ENCODE assay signal across 14 cellular contexts in the genomic region with DNA sequence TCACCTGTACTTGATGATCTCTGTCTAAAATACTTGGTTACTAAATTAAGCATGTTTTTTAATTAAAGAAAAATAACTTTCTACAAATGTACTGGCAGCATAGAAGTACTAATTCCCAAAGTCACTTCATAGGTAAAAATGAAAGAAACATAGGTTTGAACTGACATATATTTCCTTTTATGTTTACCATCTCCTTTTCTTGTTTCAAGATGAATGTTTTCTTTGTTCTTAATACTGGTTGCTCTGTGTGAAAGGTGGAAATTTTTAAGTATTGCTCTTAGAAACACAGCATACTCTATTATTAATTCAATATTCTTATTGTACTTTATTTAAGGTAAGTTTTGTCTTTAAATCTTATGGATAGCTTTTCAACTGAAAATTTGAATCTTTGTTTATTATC. TPM values are rescaled to one million over a fixed set of nuclear protein-coding genes. Genes with fewer than 3 reads are reported as not detected.
A peak's percentile ranks its signal among the peaks of the same experiment; 100 is the strongest.
DNase-seq lines count a peak whose midpoint lies in the region; ATAC-seq, FAIRE-seq and TF ChIP-seq lines count a peak whose summit lies in the region.
"Had no signal": no experiment of that assay in that cellular context is flagged by ENCODE, and none has a peak within 500 bp of the region (broad histone marks: within the 10 kb centered on the region; RNA-seq: fewer than 3 reads in every experiment).

No MANE protein-coding gene starts in this region.

- no peak for TF ChIP-seq RAD21 in H1 (IDR thresholded peaks at IDR 0.05 in 1 of 2, conservative IDR thresholded peaks at IDR 0.05 in 1 of 2; ENCODE audit: low read depth in 2 of 2, low read length in 2 of 2)

- no peaks in the 10 kb centered on the region for H3K27me3 Mint-ChIP-seq in activated CD4-positive, alpha-beta T cell treated with anti-CD3 and anti-CD28 coated beads for 36 hours
- H3K27me3 Mint-ChIP-seq in activated CD4-positive, alpha-beta T cell treated with anti-CD3 and anti-CD28 coated beads, Interleukin-2, amount 10 ng/mL, durations not matched to agents 7 days and 5 days, result no peaks in the 10 kb centered on the region
- no peaks in the 10 kb centered on the region for H3K27me3 Mint-ChIP-seq in CD8-positive, alpha-beta memory T cell
- H3K27me3 Mint-ChIP-seq: IgD-negative memory B cell had no signal

- H2BK12ac ChIP-seq in H1 (ENCODE audit: low read depth, low read length), result no peak overlapping the region

- H3K9me3 ChIP-seq in H1 (ENCODE audit: insufficient read depth in 2 of 2, low read depth in 1 of 2, low read length in 1 of 2) (no peaks in the 10 kb centered on the region), kidney (ENCODE audit: control insufficient read depth in 1 of 2, low read length in 2 of 2) (no peaks in the 10 kb centered on the region)
- H3K9me3 ChIP-seq in CD8-positive, alpha-beta memory T cell (ENCODE audit: low read length), result no peaks in the 10 kb centered on the region

- no peak overlapping the region for H3K56ac ChIP-seq in H1 (replicated peaks; ENCODE audit: insufficient read length, low read depth, low read length)

- H3K23ac ChIP-seq in H1 (ENCODE audit: insufficient read length), result no peak overlapping the region

- H3K4me1 ChIP-seq in H1 (replicated peaks in 1 of 4; ENCODE audit: control insufficient read depth in 3 of 4, insufficient read depth in 4 of 4, low read length in 3 of 4), result peaks cover 3 to 20% (median 12%) of the 10 kb centered on the region in 4 experiments; a peak in 6 of 7 replicates
- no peaks in the 10 kb centered on the region for H3K4me1 ChIP-seq in kidney (ENCODE audit: control insufficient read depth in 1 of 2, insufficient read depth in 1 of 2, low read depth in 1 of 2, low read length in 2 of 2)
- H3K4me1 ChIP-seq in CD8-positive, alpha-beta memory T cell (ENCODE audit: insufficient read depth, low read length), result no peaks in the 10 kb centered on the region

- H3K36me3 ChIP-seq in H1 (ENCODE audit: control insufficient read depth in 2 of 4, insufficient read depth in 4 of 4, low read length in 3 of 4), result peaks cover 0 to 28% (median 5%) of the 10 kb centered on the region in 4 experiments; a peak in 2 of 8 replicates
- peaks cover 2 to 5% of the 10 kb centered on the region in 2 donors for H3K36me3 ChIP-seq in kidney (ENCODE audit: control insufficient read depth in 1 of 2, insufficient read depth in 2 of 2, low read length in 2 of 2)
- H3K36me3 ChIP-seq in CD8-positive, alpha-beta memory T cell (ENCODE audit: insufficient read depth, low read length), result peaks cover 10% of the 10 kb centered on the region

- H3K27ac ChIP-seq in H1 (ENCODE audit: low read depth, low read length), result no peak overlapping the region
- H3K27ac ChIP-seq in kidney (ENCODE audit: low read depth in 2 of 2, low read length in 2 of 2), result no peak overlapping the region
- H3K27ac ChIP-seq in CD8-positive, alpha-beta memory T cell (ENCODE audit: low read depth, low read length), result no peak overlapping the region
- H3K27ac ChIP-seq: 22Rv1 had no signal

- no peak for FAIRE-seq in H1 (lab: Jason Lieb, UNC)
- FAIRE-seq in kidney (lab: Jason Lieb, UNC), result no peak

- no peaks in the 10 kb centered on the region for H4K20me1 ChIP-seq in H1 (replicated peaks in 1 of 2; ENCODE audit: control insufficient read depth in 1 of 2, insufficient read depth in 2 of 2, low read length in 2 of 2)

- H4K8ac ChIP-seq in H1 (ENCODE audit: extremely low read depth, insufficient read depth, low read length), result no peak overlapping the region

- 0 out of 2 replicates have a peak, but pooled peaks cover 2% of the 10 kb centered on the region for H3K79me1 ChIP-seq in H1 (ENCODE audit: low read depth, low read length)

- H2BK15ac ChIP-seq in H1 (ENCODE audit: low read length), result no peak overlapping the region

- peaks cover 9% of the 10 kb centered on the region for H3K4me1 Mint-ChIP-seq in activated CD4-positive, alpha-beta T cell treated with anti-CD3 and anti-CD28 coated beads for 36 hours
- H3K4me1 Mint-ChIP-seq in activated CD4-positive, alpha-beta T cell treated with anti-CD3 and anti-CD28 coated beads, Interleukin-2, amount 10 ng/mL, durations not matched to agents 7 days and 5 days, result peaks cover 14% of the 10 kb centered on the region
- H3K4me1 Mint-ChIP-seq in CD8-positive, alpha-beta memory T cell, result peaks cover 15 to 31% (median 18%) of the 10 kb centered on the region in 3 donors
- H3K4me1 Mint-ChIP-seq: CD14-positive monocyte had no signal

- H2BK5ac ChIP-seq in H1 (ENCODE audit: low read depth, low read length), result no peak overlapping the region

- H3K18ac ChIP-seq in H1 (ENCODE audit: extremely low read depth, low read length), result no peak overlapping the region

- peaks cover 16% of the 10 kb centered on the region for H3K36me3 Mint-ChIP-seq in activated CD4-positive, alpha-beta T cell treated with anti-CD3 and anti-CD28 coated beads for 36 hours (ENCODE audit: low read depth)
- H3K36me3 Mint-ChIP-seq in activated CD4-positive, alpha-beta T cell treated with anti-CD3 and anti-CD28 coated beads, Interleukin-2, amount 10 ng/mL, durations not matched to agents 7 days and 5 days (ENCODE audit: low read depth), result peaks cover 9% of the 10 kb centered on the region
- H3K36me3 Mint-ChIP-seq in CD8-positive, alpha-beta memory T cell, result peaks cover 0 to 58% (median 22%) of the 10 kb centered on the region in 3 donors

- H3K9me3 Mint-ChIP-seq in activated CD4-positive, alpha-beta T cell treated with anti-CD3 and anti-CD28 coated beads for 36 hours (ENCODE audit: low read depth), result no peaks in the 10 kb centered on the region
- no peaks in the 10 kb centered on the region for H3K9me3 Mint-ChIP-seq in activated CD4-positive, alpha-beta T cell treated with anti-CD3 and anti-CD28 coated beads, Interleukin-2, amount 10 ng/mL, durations not matched to agents 7 days and 5 days
- H3K9me3 Mint-ChIP-seq in CD8-positive, alpha-beta memory T cell, result no peaks in the 10 kb centered on the region
- H3K9me3 Mint-ChIP-seq: CD14-positive monocyte; CD8-positive, alpha-beta T cell; IgD-negative memory B cell had no signal

- H2BK120ac ChIP-seq in H1 (replicated peaks; ENCODE audit: low read depth, low read length), result no peak overlapping the region

- H4K5ac ChIP-seq in H1 (ENCODE audit: insufficient read length, low read depth, low read length), result peak overlapping the region; percentile 65

- TF ChIP-seq EP300 in H1 (IDR thresholded peaks at IDR 0.05; ENCODE audit: borderline replicate concordance in 1 of 2, low read depth in 2 of 2, low read length in 2 of 2), result no peak

- peaks cover 0 to 58% of the 10 kb centered on the region in 2 experiments; a peak in 2 of 4 replicates for H3K79me2 ChIP-seq in H1 (ENCODE audit: control insufficient read depth in 1 of 2, insufficient read depth in 2 of 2, low read length in 2 of 2)

- TF ChIP-seq CTCF in H1 (IDR thresholded peaks at IDR 0.05; ENCODE audit: control extremely low read depth in 1 of 3, insufficient read depth in 1 of 3, low read depth in 1 of 3, low read length in 3 of 3), result no peak
- no peak for TF ChIP-seq CTCF in kidney (IDR thresholded peaks at IDR 0.05; ENCODE audit: borderline replicate concordance, extremely low read depth, insufficient read depth)

- H4K91ac ChIP-seq in H1 (replicated peaks; ENCODE audit: insufficient read length, low read length), result no peak overlapping the region

- peak; percentile 44 for ATAC-seq in activated CD4-positive, alpha-beta T cell treated with anti-CD3 and anti-CD28 coated beads for 36 hours
- ATAC-seq: CD8-positive, alpha-beta T cell had no signal

- H3K9ac ChIP-seq in H1 (replicated peaks in 1 of 4; ENCODE audit: extremely low read depth in 1 of 4, low read depth in 3 of 4, low read length in 3 of 4) (no peak overlapping the region), kidney (ENCODE audit: low read length in 2 of 2) (no peak overlapping the region)

- H2AK5ac ChIP-seq in H1 (ENCODE audit: low read depth, low read length), result no peak overlapping the region

- H3K4me3 ChIP-seq in H1 (ENCODE audit: extremely low read depth in 1 of 4, insufficient read depth in 2 of 4, low read depth in 3 of 4, low read length in 4 of 4), result no peak overlapping the region
- H3K4me3 ChIP-seq in kidney (ENCODE audit: low read length in 2 of 2), result no peak overlapping the region
- no peak overlapping the region for H3K4me3 ChIP-seq in CD8-positive, alpha-beta memory T cell (ENCODE audit: low read length)

- TF ChIP-seq POLR2A in H1 (IDR thresholded peaks at IDR 0.05; ENCODE audit: control extremely low read depth in 1 of 2, low read depth in 2 of 2, low read length in 2 of 2), result no peak

- no peak overlapping the region for H3K14ac ChIP-seq in H1 (ENCODE audit: insufficient read length)

- H3K4me3 Mint-ChIP-seq in activated CD4-positive, alpha-beta T cell treated with anti-CD3 and anti-CD28 coated beads for 36 hours, result no peak overlapping the region
- no peak overlapping the region for H3K4me3 Mint-ChIP-seq in activated CD4-positive, alpha-beta T cell treated with anti-CD3 and anti-CD28 coated beads, Interleukin-2, amount 10 ng/mL, durations not matched to agents 7 days and 5 days
- no peak overlapping the region for H3K4me3 Mint-ChIP-seq in CD8-positive, alpha-beta memory T cell
- H3K4me3 Mint-ChIP-seq: CD14-positive monocyte; CD8-positive, alpha-beta T cell; IgD-negative memory B cell had no signal

- CTCF ChIA-PET in activated CD4-positive, alpha-beta T cell treated with anti-CD3 and anti-CD28 coated beads for 36 hours (lab: Charles Lee), result interaction anchor here (0.6 to 1.1 kb wide), 3 partner anchors 23 to 59 kb away, joined by 3 to 5 read pairs (median 3); no protein-coding TSS in a partner anchor
- CTCF ChIA-PET in activated CD4-positive, alpha-beta T cell treated with anti-CD3 and anti-CD28 coated beads, Interleukin-2, amount 10 ng/mL, durations not matched to agents 7 days and 5 days (lab: Charles Lee), result no interaction called here
- CTCF ChIA-PET in H1 (lab: Charles Lee; ENCODE audit: partially characterized antibody), result interaction anchor here (1.3 to 1.5 kb wide), 2 partner anchors 26 to 43 kb away, joined by 3 to 4 read pairs; no protein-coding TSS in a partner anchor
- CTCF ChIA-PET in CD8-positive, alpha-beta memory T cell (lab: Charles Lee), result no interaction called here

- no peak overlapping the region for H2BK20ac ChIP-seq in H1 (ENCODE audit: low read length)

- no peak overlapping the region for H3K4ac ChIP-seq in H1 (replicated peaks; ENCODE audit: insufficient read length, low read depth, low read length)

- intact Hi-C loops in activated CD4-positive, alpha-beta T cell treated with anti-CD3 and anti-CD28 coated beads for 36 hours (cut with DNase I, micrococcal nuclease), result no loop called here
- intact Hi-C loops in kidney (cut with DNase I), result no loop called here

- POLR2A ChIA-PET in activated CD4-positive, alpha-beta T cell treated with anti-CD3 and anti-CD28 coated beads for 36 hours (lab: Charles Lee), result no interaction called here
- POLR2A ChIA-PET in activated CD4-positive, alpha-beta T cell treated with anti-CD3 and anti-CD28 coated beads, Interleukin-2, amount 10 ng/mL, durations not matched to agents 7 days and 5 days (lab: Charles Lee), result no interaction called here
- POLR2A ChIA-PET in H1 (lab: Charles Lee; ENCODE audit: partially characterized antibody), result interaction anchor here (0.9 kb wide), 1 partner anchor 17 kb away, joined by 3 read pairs; no protein-coding TSS in a partner anchor
- POLR2A ChIA-PET in CD8-positive, alpha-beta memory T cell (lab: Charles Lee), result no interaction called here

- H3K27me3 ChIP-seq in H1 (replicated peaks in 1 of 4; ENCODE audit: control insufficient read depth in 3 of 4, extremely low read depth in 1 of 4, insufficient read depth in 3 of 4, low read length in 3 of 4), result no peaks in the 10 kb centered on the region
- no peaks in the 10 kb centered on the region for H3K27me3 ChIP-seq in CD8-positive, alpha-beta memory T cell (ENCODE audit: insufficient read depth, low read length, poor library complexity, severe bottlenecking)

- no peak overlapping the region for H3K27ac Mint-ChIP-seq in activated CD4-positive, alpha-beta T cell treated with anti-CD3 and anti-CD28 coated beads for 36 hours
- H3K27ac Mint-ChIP-seq in activated CD4-positive, alpha-beta T cell treated with anti-CD3 and anti-CD28 coated beads, Interleukin-2, amount 10 ng/mL, durations not matched to agents 7 days and 5 days, result no peak overlapping the region
- no peak overlapping the region for H3K27ac Mint-ChIP-seq in CD8-positive, alpha-beta memory T cell
- H3K27ac Mint-ChIP-seq: CD14-positive monocyte; CD8-positive, alpha-beta T cell; IgD-negative memory B cell had no signal

- H2AFZ ChIP-seq in H1 (ENCODE audit: low read length), result no peak overlapping the region

- DNase-seq in activated CD4-positive, alpha-beta T cell treated with anti-CD3 and anti-CD28 coated beads for 36 hours, result no peak
- no peak for DNase-seq in activated CD4-positive, alpha-beta T cell treated with anti-CD3 and anti-CD28 coated beads, Interleukin-2, amount 10 ng/mL, durations not matched to agents 7 days and 5 days
- DNase-seq in OCI-M1 (lab: John Stamatoyannopoulos, UW) (peak; percentile 37), H1 (ENCODE audit: low read depth in 1 of 2, low spot score in 2 of 2) (no peak), kidney (no peak), NCI-H510A treated with DMSO at 0.1 percent for 48 hours (lab: John Stamatoyannopoulos, UW) (no peak)
- DNase-seq in CD8-positive, alpha-beta memory T cell, result no peak
- DNase-seq: CD8-positive, alpha-beta T cell; DMS 273 treated with DMSO at 0.1 percent for 48 hours; DMS79; EL had no signal

- no peaks in the 10 kb centered on the region for H3K23me2 ChIP-seq in H1 (ENCODE audit: low read depth, low read length)

- H3K4me2 ChIP-seq in H1 (ENCODE audit: insufficient read depth in 1 of 2, low read depth in 2 of 2, low read length in 2 of 2), result no peak overlapping the region

RNA-seq across cellular contexts. Expression of a gene that starts 18.1 kb away (rescaled TPM):
- 10 to 100 TPM; 23.3 to 30.5 TPM for total RNA-seq in activated CD4-positive, alpha-beta T cell treated with anti-CD3 and anti-CD28 coated beads for 36 hours
- total RNA-seq in activated CD4-positive, alpha-beta T cell treated with anti-CD3 and anti-CD28 coated beads, Interleukin-2, amount 10 ng/mL, durations not matched to agents 7 days and 5 days, result 10 to 100 TPM; 14.0 to 18.0 TPM
- total RNA-seq in H1 (2021; fragmentation: NEBNext Ultra II Directional; extraction: Animal tissue kit (Norgen Biotek cat#: 25700)), result 46.6 and 52.8 TPM in 2 replicates
- polyA plus RNA-seq in H1 (2011; rRNA removed) (2.1 and 3.7 TPM in 2 replicates), kidney (ENCODE audit: insufficient read depth, low read depth, low replicate concordance) (5.9 TPM)
- 4.9 TPM for polyA plus RNA-seq in H1 (2011; cell fraction: cytosol; rRNA removed)
- polyA plus RNA-seq in H1 (2011; cell fraction: nucleus; rRNA removed), result 3.5 TPM
- 19.5 to 25.2 TPM (median 22.0 TPM) in 4 replicates for polyA plus RNA-seq in H1 (2012, experiment 1 of 2)
- 0.83 TPM for polyA plus RNA-seq in H1 (2012, experiment 2 of 2)
- 93.3 TPM for polyA plus RNA-seq in H1 (2013, experiment 1 of 2)
- 92.9 TPM for polyA plus RNA-seq in H1 (2013, experiment 2 of 2)
- polyA minus RNA-seq in H1 (2011; rRNA and poly(A)+ RNA removed), result 6.3 and 7.3 TPM in 2 replicates
- polyA minus RNA-seq in H1 (2011; cell fraction: cytosol; rRNA and poly(A)+ RNA removed), result 6.0 TPM
- 17.8 TPM for polyA minus RNA-seq in H1 (2011; cell fraction: nucleus; rRNA and poly(A)+ RNA removed)
- 21.4 TPM for total RNA-seq in kidney
- total RNA-seq in CD8-positive, alpha-beta memory T cell, result 10 to 100 TPM; 46.1 to 49.4 TPM
- 18.2 TPM for polyA plus RNA-seq in CD8-positive, alpha-beta memory T cell

RNA-seq across cellular contexts. Expression of a gene that starts 42.0 kb away (rescaled TPM):
- total RNA-seq in activated CD4-positive, alpha-beta T cell treated with anti-CD3 and anti-CD28 coated beads for 36 hours, result under 1 TPM in 1 of 2 experiments, not detected in 1; 0.09 TPM
- total RNA-seq in activated CD4-positive, alpha-beta T cell treated with anti-CD3 and anti-CD28 coated beads, Interleukin-2, amount 10 ng/mL, durations not matched to agents 7 days and 5 days, result not detected
- total RNA-seq in H1 (2021; fragmentation: NEBNext Ultra II Directional; extraction: Animal tissue kit (Norgen Biotek cat#: 25700)), result 0.84 and 1.5 TPM in 2 replicates
- polyA plus RNA-seq in H1 (2011; rRNA removed) (0.08 and 0.26 TPM in 2 replicates), kidney (ENCODE audit: insufficient read depth, low read depth, low replicate concordance) (1.4 TPM)
- 0.40 TPM for polyA plus RNA-seq in H1 (2011; cell fraction: cytosol; rRNA removed)
- polyA plus RNA-seq in H1 (2011; cell fraction: nucleus; rRNA removed), result 0.17 TPM
- 0.27 to 1.3 TPM (median 0.63 TPM) in 4 replicates for polyA plus RNA-seq in H1 (2012, experiment 1 of 2)
- polyA plus RNA-seq in H1 (2012, experiment 2 of 2), result not detected
- polyA plus RNA-seq in H1 (2013, experiment 1 of 2), result 1.2 TPM
- polyA plus RNA-seq in H1 (2013, experiment 2 of 2), result 1.1 TPM
- polyA minus RNA-seq in H1 (2011; rRNA and poly(A)+ RNA removed), result 0.41 and 0.66 TPM in 2 replicates
- polyA minus RNA-seq in H1 (2011; cell fraction: cytosol; rRNA and poly(A)+ RNA removed), result not detected
- polyA minus RNA-seq in H1 (2011; cell fraction: nucleus; rRNA and poly(A)+ RNA removed), result 1.4 TPM
- 12.2 TPM for total RNA-seq in kidney
- total RNA-seq in CD8-positive, alpha-beta memory T cell, result not detected
- not detected for polyA plus RNA-seq in CD8-positive, alpha-beta memory T cell
- total RNA-seq: CD8-positive, alpha-beta T cell had no signal
- polyA plus RNA-seq: CD14-positive monocyte had no signal

Comparison
In these comparisons a context has a peak if more than half of its experiments do, and no peak if none do; other contexts are left out.
1. CTCF ChIA-PET loops: an anchor here in activated CD4-positive, alpha-beta T cell treated with anti-CD3 and anti-CD28 coated beads for 36 hours (0.6 to 1.1 kb wide) and H1 (1.3 to 1.5 kb wide); none called in activated CD4-positive, alpha-beta T cell treated with anti-CD3 and anti-CD28 coated beads, Interleukin-2, amount 10 ng/mL, durations not matched to agents 7 days and 5 days and CD8-positive, alpha-beta memory T cell.